Comparison of ENCODE assay signal across 16 cellular contexts in genomic region chr19:21585491-21585890, GRCh38.
A peak's percentile ranks its signal among the peaks of the same experiment; 100 is the strongest.
DNase-seq lines count a peak whose midpoint lies in the region; ATAC-seq and TF ChIP-seq lines count a peak whose summit lies in the region.
"Had no signal": no experiment of that assay in that cellular context is flagged by ENCODE, and none has a peak within 500 bp of the region (broad histone marks: within the 10 kb centered on the region; RNA-seq: fewer than 3 reads in every experiment).

No MANE protein-coding gene starts in this region.

- intact Hi-C loops in heart left ventricle (cut with DNase I) = no loop called here
- intact Hi-C loops in Right ventricle myocardium superior (cut with DNase I) = no loop called here
- intact Hi-C loops in activated CD8-positive, alpha-beta T cell treated with anti-CD3 and anti-CD28 coated beads for 36 hours (cut with micrococcal nuclease) = no loop called here

- peaks cover 1% of the 10 kb centered on the region for H3K27me3 Mint-ChIP-seq in activated CD8-positive, alpha-beta T cell treated with anti-CD3 and anti-CD28 coated beads for 36 hours
- H3K27me3 Mint-ChIP-seq in type B pancreatic cell = peaks cover 3% of the 10 kb centered on the region

- H2AFZ ChIP-seq in mesenchymal stem cell (ENCODE audit: low read depth, low read length) = peak overlapping the region; percentile 14

- 78 to 84% (median 83%) methylated on average over 12 of the region's 12 CpGs for WGBS in heart left ventricle, 4 donors
- WGBS in mesenchymal stem cell = 78% methylated on average over 12 of the region's 12 CpGs

- POLR2A ChIA-PET in activated CD8-positive, alpha-beta T cell treated with anti-CD3 and anti-CD28 coated beads for 36 hours (lab: Charles Lee) = interaction anchor here (0.9 to 1.1 kb wide), 2 partner anchors 19 to 80 kb away, joined by 4 to 5 read pairs; partner anchors contain the start of gene ZNF429

- H3K23ac ChIP-seq in mesenchymal stem cell (ENCODE audit: low read length in 2 of 2) = no peak overlapping the region

- TF ChIP-seq POLR2A in heart left ventricle (IDR thresholded peaks at IDR 0.05) = no peak

- H2BK12ac ChIP-seq in mesenchymal stem cell (ENCODE audit: low read length in 2 of 2) = no peak overlapping the region

- H2AK5ac ChIP-seq in mesenchymal stem cell (ENCODE audit: low read length, severe bottlenecking) = no peak overlapping the region

- H3K27ac ChIP-seq in heart left ventricle = peak overlapping the region in 1 of 12 donors; percentile 81
- no peak overlapping the region for H3K27ac ChIP-seq in mesenchymal stem cell (ENCODE audit: low read length, poor library complexity, severe bottlenecking)
- H3K27ac ChIP-seq: WERI-Rb-1 had no signal

- H2BK5ac ChIP-seq in mesenchymal stem cell (ENCODE audit: low read depth, low read length, poor library complexity, severe bottlenecking) = no peak overlapping the region

- H3K4me1 ChIP-seq in heart left ventricle = peaks cover 0 to 23% (median 0%) of the 10 kb centered on the region in 12 donors
- H3K4me1 ChIP-seq in mesenchymal stem cell (ENCODE audit: control insufficient read depth, insufficient read depth, low read depth, low read length) = peaks cover 1% of the 10 kb centered on the region

- H3K14ac ChIP-seq in mesenchymal stem cell (ENCODE audit: low read length in 2 of 2) = no peak overlapping the region

- H3K4me1 Mint-ChIP-seq in activated CD8-positive, alpha-beta T cell treated with anti-CD3 and anti-CD28 coated beads for 36 hours (ENCODE audit: low read depth) = peaks cover 26% of the 10 kb centered on the region
- no peaks in the 10 kb centered on the region for H3K4me1 Mint-ChIP-seq in type B pancreatic cell (ENCODE audit: unreplicated experiment)

- H2BK15ac ChIP-seq in mesenchymal stem cell (ENCODE audit: low read depth, poor library complexity, severe bottlenecking) = no peak overlapping the region

- H3K27me3 ChIP-seq in heart left ventricle (peaks cover 0 to 12% (median 0%) of the 10 kb centered on the region in 9 donors), mesenchymal stem cell (ENCODE audit: control insufficient read depth in 1 of 2, insufficient read depth in 1 of 2, low read length in 2 of 2) (no peaks in the 10 kb centered on the region)

- no peak overlapping the region for H4K91ac ChIP-seq in mesenchymal stem cell (ENCODE audit: low read length)

- ATAC-seq in heart left ventricle = no peak
- ATAC-seq in Right ventricle myocardium superior (ENCODE audit: poor library complexity) = no peak
- ATAC-seq in activated CD8-positive, alpha-beta T cell treated with anti-CD3 and anti-CD28 coated beads for 36 hours = no peak

- no peak overlapping the region for H4K8ac ChIP-seq in mesenchymal stem cell (ENCODE audit: low read length)

- no peak overlapping the region for H3K9ac ChIP-seq in mesenchymal stem cell (ENCODE audit: low read length)

- H3K27ac Mint-ChIP-seq in activated CD8-positive, alpha-beta T cell treated with anti-CD3 and anti-CD28 coated beads for 36 hours = no peak overlapping the region
- no peak overlapping the region for H3K27ac Mint-ChIP-seq in type B pancreatic cell
- H3K27ac Mint-ChIP-seq: T-helper 1 cell treated with Interleukin-12 subunit alpha and Interleukin-12 subunit beta and Interleukin-4 antibody, amounts not matched to agents 30 μg/mL and 1 μg/mL, for 36 hours had no signal

- no peak overlapping the region for H3K4me2 ChIP-seq in mesenchymal stem cell (ENCODE audit: low read length, poor library complexity, severe bottlenecking)

- peak overlapping the region; percentile 54 for H3K4me3 Mint-ChIP-seq in activated CD8-positive, alpha-beta T cell treated with anti-CD3 and anti-CD28 coated beads for 36 hours
- peak overlapping the region; percentile 49 for H3K4me3 Mint-ChIP-seq in type B pancreatic cell
- H3K4me3 Mint-ChIP-seq: T-helper 1 cell treated with Interleukin-12 subunit alpha and Interleukin-12 subunit beta and Interleukin-4 antibody, amounts not matched to agents 30 μg/mL and 1 μg/mL, for 36 hours had no signal

- CTCF ChIA-PET in activated CD8-positive, alpha-beta T cell treated with anti-CD3 and anti-CD28 coated beads for 36 hours (lab: Charles Lee) = no interaction called here

- no peaks in the 10 kb centered on the region for H3K79me1 ChIP-seq in mesenchymal stem cell (replicated peaks; ENCODE audit: low read length, poor library complexity, severe bottlenecking)

- no peak for TF ChIP-seq CTCF in heart left ventricle (IDR thresholded peaks at IDR 0.05)
- no peak for TF ChIP-seq CTCF in activated CD8-positive, alpha-beta T cell treated with anti-CD3 and anti-CD28 coated beads for 36 hours (IDR thresholded peaks at IDR 0.05)
- TF ChIP-seq CTCF in type B pancreatic cell (conservative IDR thresholded peaks at IDR 0.05) = no peak

- no peak overlapping the region for H3K18ac ChIP-seq in mesenchymal stem cell (ENCODE audit: low read depth in 1 of 2, low read length in 2 of 2)

- H3K4me3 ChIP-seq in heart left ventricle = peak overlapping the region in 7 of 12 donors; percentile 68 to 94 (median 79)
- H3K4me3 ChIP-seq in mesenchymal stem cell (ENCODE audit: insufficient read depth in 1 of 2, low read depth in 1 of 2, low read length in 2 of 2) = no peak overlapping the region

- H3K9me3 ChIP-seq in heart left ventricle (peaks cover 0 to 15% (median 2%) of the 10 kb centered on the region in 12 donors), mesenchymal stem cell (ENCODE audit: control insufficient read depth, low read length) (peaks cover 24% of the 10 kb centered on the region)

- no peak overlapping the region for H3K4ac ChIP-seq in mesenchymal stem cell (ENCODE audit: low read depth in 1 of 2, low read length in 2 of 2)

- H3K9me3 Mint-ChIP-seq in activated CD8-positive, alpha-beta T cell treated with anti-CD3 and anti-CD28 coated beads for 36 hours = peaks cover 8% of the 10 kb centered on the region
- H3K9me3 Mint-ChIP-seq in type B pancreatic cell = peaks cover 4% of the 10 kb centered on the region

- H2BK120ac ChIP-seq in mesenchymal stem cell (ENCODE audit: low read depth, low read length) = no peak overlapping the region

- DNase-seq in heart left ventricle = no peak
- no peak for DNase-seq in Right ventricle myocardium superior
- no peak for DNase-seq in activated CD8-positive, alpha-beta T cell treated with anti-CD3 and anti-CD28 coated beads for 36 hours
- DNase-seq in mesenchymal stem cell = no peak
- no peak for DNase-seq in type B pancreatic cell (ENCODE audit: extremely low spot score, unreplicated experiment)
- DNase-seq in stimulated activated CD4-positive, alpha-beta T cell treated with anti-CD3 and anti-CD28 coated beads, Interleukin-12 subunit alpha, Interleukin-12 subunit beta, amount 100 ng/mL, for 4 hours = no peak
- no peak for DNase-seq in NCI-H1417 treated with DMSO at 0.1 percent for 48 hours (lab: John Stamatoyannopoulos, UW)
- no peak for DNase-seq in stimulated activated CD8-positive, alpha-beta memory T cell treated with anti-CD3 and anti-CD28 coated beads, Interleukin-4, amount 100 ng/mL, for 48 hours
- DNase-seq: ACHN, foreskin melanocyte, MM.1S, NCI-H187 treated with DMSO at 0.1 percent for 48 hours, NCI-H446 treated with DMSO at 0.1 percent for 48 hours, SHP77, WERI-Rb-1 had no signal

- H3K36me3 Mint-ChIP-seq in activated CD8-positive, alpha-beta T cell treated with anti-CD3 and anti-CD28 coated beads for 36 hours (ENCODE audit: low read depth) = no peaks in the 10 kb centered on the region
- no peaks in the 10 kb centered on the region for H3K36me3 Mint-ChIP-seq in type B pancreatic cell

- H3K36me3 ChIP-seq in heart left ventricle (no peaks in the 10 kb centered on the region), mesenchymal stem cell (ENCODE audit: control insufficient read depth in 1 of 2, insufficient read depth in 2 of 2, low read depth in 1 of 2, low read length in 2 of 2) (no peaks in the 10 kb centered on the region)
- H3K36me3 ChIP-seq: WERI-Rb-1 had no signal

Comparison
In these comparisons a context has a peak if more than half of its experiments do, and no peak if none do; other contexts are left out.
1. H3K4me3 ChIP-seq: peak in heart left ventricle (7 of 12); none in mesenchymal stem cell (0 of 2).